ENCODE assay signal across 1 cellular context in the genomic region with DNA sequence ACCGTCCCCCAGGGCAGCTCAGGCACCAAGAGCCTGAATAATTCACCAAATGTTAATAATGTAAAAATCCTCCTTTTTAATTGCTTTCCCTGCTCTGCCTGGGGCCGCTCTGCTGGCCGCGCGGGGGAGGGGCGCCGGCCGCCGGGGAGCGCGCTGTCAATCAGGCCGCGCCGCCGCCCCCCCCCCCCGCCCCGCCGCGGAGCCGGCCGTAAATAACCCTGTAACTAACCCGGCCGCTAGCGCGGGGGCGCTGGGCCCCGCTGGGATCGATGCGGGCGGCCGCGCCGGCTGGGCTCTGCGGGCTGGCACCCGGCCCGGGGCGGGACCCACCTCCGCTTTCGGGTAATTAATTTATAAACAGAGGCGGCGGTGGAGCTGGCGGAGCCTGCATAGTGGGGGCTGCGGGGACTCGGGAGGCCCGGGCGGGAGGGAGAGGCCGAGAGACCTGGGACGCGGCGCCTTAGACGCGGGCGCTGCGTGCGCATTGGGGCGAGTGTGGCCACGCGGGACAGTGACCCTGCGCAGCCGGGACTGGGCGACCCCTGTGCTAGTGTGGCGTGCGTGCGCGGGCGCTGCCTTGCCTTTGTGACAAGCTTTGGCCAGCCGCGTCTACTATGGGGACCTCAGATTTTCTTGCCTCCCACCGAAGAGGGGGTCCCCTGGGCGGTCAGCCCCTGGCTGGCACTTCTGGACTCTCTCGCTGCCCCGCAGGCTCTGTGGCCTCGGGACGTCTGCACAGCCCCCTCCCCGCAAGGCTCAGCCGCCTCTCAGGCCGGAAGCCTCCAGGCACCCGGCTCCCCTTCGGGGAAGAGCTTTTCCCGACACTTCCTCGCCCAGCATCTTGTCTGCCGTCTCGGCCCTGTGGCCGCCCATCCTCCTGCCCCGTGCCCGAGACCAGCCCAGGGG.
TF ChIP-seq lines count a peak whose summit lies in the region.

No MANE protein-coding gene starts in this region.

TF ChIP-seq in HEK293, 187 proteins besides CTCF, POLR2A, EP300 and RAD21 (continued from another document and continues in another):
- TF ChIP-seq ZNF501 (tag by site-specific recombination; IDR thresholded peaks at IDR 0.05) (no peak), ZNF274 (IDR thresholded peaks at IDR 0.05; ENCODE audit: low read length) (no peak), ZNF274 (tag by site-specific recombination; IDR thresholded peaks at IDR 0.05; ENCODE audit: borderline replicate concordance) (no peak), ZNF18 (tag by site-specific recombination; IDR thresholded peaks at IDR 0.05) (no peak), TRIM28 (IDR thresholded peaks at IDR 0.05; ENCODE audit: borderline replicate concordance, low read length) (no peak), ZBTB7A (tag by site-specific recombination; IDR thresholded peaks at IDR 0.05; ENCODE audit: low read depth) (peak; percentile 85), ZNF76 (tag by site-specific recombination; IDR thresholded peaks at IDR 0.05; ENCODE audit: borderline replicate concordance, low read depth) (peak; percentile 40; the same call in 1 of the 2 replicates), ZNF404 (tag by site-specific recombination; IDR thresholded peaks at IDR 0.05) (no peak), ZNF341 (tag by site-specific recombination; IDR thresholded peaks at IDR 0.05; ENCODE audit: low read depth) (peak; percentile 69), ZNF843 (tag by site-specific recombination; IDR thresholded peaks at IDR 0.05) (peak; percentile 54; the same call in 1 of the 2 replicates), SETDB1 (IDR thresholded peaks at IDR 0.05; ENCODE audit: insufficient read length, low read length) (no peak), MEIS1 (CRISPR knock-in tag; IDR thresholded peaks at IDR 0.05; ENCODE audit: borderline replicate concordance) (no peak), ZFHX2 (tag by site-specific recombination; conservative IDR thresholded peaks at IDR 0.05) (peak; percentile 87), ZBTB17 (tag by site-specific recombination; IDR thresholded peaks at IDR 0.05) (no peak), HOXD13 (CRISPR knock-in tag; IDR thresholded peaks at IDR 0.05; ENCODE audit: borderline replicate concordance) (no peak), ZNF248 (tag by site-specific recombination; IDR thresholded peaks at IDR 0.05) (no peak), GFI1B (tag by site-specific recombination; IDR thresholded peaks at IDR 0.05) (no peak), ZNF530 (tag by site-specific recombination; IDR thresholded peaks at IDR 0.05; ENCODE audit: low read depth) (no peak), ZNF311 (tag by site-specific recombination; IDR thresholded peaks at IDR 0.05; ENCODE audit: borderline replicate concordance) (no peak), SALL2 (tag by site-specific recombination; IDR thresholded peaks at IDR 0.05; ENCODE audit: borderline replicate concordance) (no peak), ZNF610 (tag by site-specific recombination; IDR thresholded peaks at IDR 0.05; ENCODE audit: borderline replicate concordance) (no peak), KLF1 (tag by site-specific recombination; IDR thresholded peaks at IDR 0.05) (peak; percentile 74), YY1 (tag by site-specific recombination; IDR thresholded peaks at IDR 0.05) (0 out of 2 replicates have a peak, but pooled peaks have one; percentile 18), ZNF529 (tag by site-specific recombination; IDR thresholded peaks at IDR 0.05; ENCODE audit: insufficient replicate concordance) (no peak), ZNF174 (tag by site-specific recombination; IDR thresholded peaks at IDR 0.05) (no peak), OVOL3 (tag by site-specific recombination; IDR thresholded peaks at IDR 0.05) (peak; percentile 61; the same call in 1 of the 2 replicates), ZBTB8A (tag by site-specific recombination; IDR thresholded peaks at IDR 0.05) (peak; percentile 96), ZNF670 (tag by site-specific recombination; IDR thresholded peaks at IDR 0.05; ENCODE audit: low read depth) (no peak), ZNF239 (tag by site-specific recombination; IDR thresholded peaks at IDR 0.05) (no peak), ZNF544 (tag by site-specific recombination; IDR thresholded peaks at IDR 0.05) (no peak), TCF7L2 (IDR thresholded peaks at IDR 0.05; ENCODE audit: borderline replicate concordance, low read depth, low read length) (no peak), ZNF292 (tag by site-specific recombination; IDR thresholded peaks at IDR 0.05; ENCODE audit: borderline replicate concordance, low read depth) (no peak), ZNF48 (tag by site-specific recombination; IDR thresholded peaks at IDR 0.05) (no peak), ZBTB21 (tag by site-specific recombination; IDR thresholded peaks at IDR 0.05) (no peak), ZNF707 (tag by site-specific recombination; IDR thresholded peaks at IDR 0.05) (no peak), KLF10 (tag by site-specific recombination; IDR thresholded peaks at IDR 0.05) (peak; percentile 94), ZNF2 (tag by site-specific recombination; IDR thresholded peaks at IDR 0.05) (0 out of 2 replicates have a peak, but pooled peaks have one; percentile 16), ZNF132 (tag by site-specific recombination; IDR thresholded peaks at IDR 0.05; ENCODE audit: borderline replicate concordance) (no peak), ZNF302 (tag by site-specific recombination; IDR thresholded peaks at IDR 0.05; ENCODE audit: low read depth) (no peak), ZNF473 (tag by site-specific recombination; IDR thresholded peaks at IDR 0.05) (no peak), ZNF157 (tag by site-specific recombination; IDR thresholded peaks at IDR 0.05) (no peak), EGR2 (tag by site-specific recombination; IDR thresholded peaks at IDR 0.05; ENCODE audit: low read depth) (peak; percentile 63), ZNF23 (tag by site-specific recombination; IDR thresholded peaks at IDR 0.05; ENCODE audit: borderline replicate concordance) (no peak), ZSCAN30 (tag by site-specific recombination; IDR thresholded peaks at IDR 0.05) (peak; percentile 63), ZNF623 (tag by site-specific recombination; IDR thresholded peaks at IDR 0.05) (0 out of 2 replicates have a peak, but pooled peaks have one; percentile 4), GLI2 (tag by site-specific recombination; IDR thresholded peaks at IDR 0.05; ENCODE audit: borderline replicate concordance, low read depth) (0 out of 2 replicates have a peak, but pooled peaks have one; percentile 53), ZNF558 (tag by site-specific recombination; IDR thresholded peaks at IDR 0.05) (no peak), ZNF521 (tag by site-specific recombination; IDR thresholded peaks at IDR 0.05) (no peak), ZBTB20 (tag by site-specific recombination; IDR thresholded peaks at IDR 0.05) (no peak), ZNF548 (tag by site-specific recombination; IDR thresholded peaks at IDR 0.05) (no peak), ZNF155 (tag by site-specific recombination; IDR thresholded peaks at IDR 0.05) (no peak), ZNF211 (tag by site-specific recombination; IDR thresholded peaks at IDR 0.05; ENCODE audit: low read depth) (no peak), SP7 (tag by site-specific recombination; IDR thresholded peaks at IDR 0.05) (peak; percentile 51), ELK4 (IDR thresholded peaks at IDR 0.05; ENCODE audit: borderline replicate concordance, low read depth, low read length) (no peak), ZNF837 (tag by site-specific recombination; IDR thresholded peaks at IDR 0.05) (no peak), ZNF792 (tag by site-specific recombination; IDR thresholded peaks at IDR 0.05) (no peak), GLIS1 (tag by site-specific recombination; IDR thresholded peaks at IDR 0.05) (peak; percentile 58), ZBTB48 (tag by site-specific recombination; IDR thresholded peaks at IDR 0.05) (peak; percentile 38), ZNF350 (tag by site-specific recombination; IDR thresholded peaks at IDR 0.05) (no peak), SP3 (tag by site-specific recombination; IDR thresholded peaks at IDR 0.05) (no peak), ZFP69B (tag by site-specific recombination; IDR thresholded peaks at IDR 0.05) (peak; percentile 96)
- TF ChIP-seq, protein P1, sequence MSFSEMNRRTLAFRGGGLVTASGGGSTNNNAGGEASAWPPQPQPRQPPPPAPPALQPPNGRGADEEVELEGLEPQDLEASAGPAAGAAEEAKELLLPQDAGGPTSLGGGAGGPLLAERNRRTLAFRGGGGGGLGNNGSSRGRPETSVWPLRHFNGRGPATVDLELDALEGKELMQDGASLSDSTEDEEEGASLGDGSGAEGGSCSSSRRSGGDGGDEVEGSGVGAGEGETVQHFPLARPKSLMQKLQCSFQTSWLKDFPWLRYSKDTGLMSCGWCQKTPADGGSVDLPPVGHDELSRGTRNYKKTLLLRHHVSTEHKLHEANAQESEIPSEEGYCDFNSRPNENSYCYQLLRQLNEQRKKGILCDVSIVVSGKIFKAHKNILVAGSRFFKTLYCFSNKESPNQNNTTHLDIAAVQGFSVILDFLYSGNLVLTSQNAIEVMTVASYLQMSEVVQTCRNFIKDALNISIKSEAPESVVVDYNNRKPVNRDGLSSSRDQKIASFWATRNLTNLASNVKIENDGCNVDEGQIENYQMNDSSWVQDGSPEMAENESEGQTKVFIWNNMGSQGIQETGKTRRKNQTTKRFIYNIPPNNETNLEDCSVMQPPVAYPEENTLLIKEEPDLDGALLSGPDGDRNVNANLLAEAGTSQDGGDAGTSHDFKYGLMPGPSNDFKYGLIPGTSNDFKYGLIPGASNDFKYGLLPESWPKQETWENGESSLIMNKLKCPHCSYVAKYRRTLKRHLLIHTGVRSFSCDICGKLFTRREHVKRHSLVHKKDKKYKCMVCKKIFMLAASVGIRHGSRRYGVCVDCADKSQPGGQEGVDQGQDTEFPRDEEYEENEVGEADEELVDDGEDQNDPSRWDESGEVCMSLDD (tag by site-specific recombination; IDR thresholded peaks at IDR 0.05) = peak; percentile 78
- TF ChIP-seq, protein P2, sequence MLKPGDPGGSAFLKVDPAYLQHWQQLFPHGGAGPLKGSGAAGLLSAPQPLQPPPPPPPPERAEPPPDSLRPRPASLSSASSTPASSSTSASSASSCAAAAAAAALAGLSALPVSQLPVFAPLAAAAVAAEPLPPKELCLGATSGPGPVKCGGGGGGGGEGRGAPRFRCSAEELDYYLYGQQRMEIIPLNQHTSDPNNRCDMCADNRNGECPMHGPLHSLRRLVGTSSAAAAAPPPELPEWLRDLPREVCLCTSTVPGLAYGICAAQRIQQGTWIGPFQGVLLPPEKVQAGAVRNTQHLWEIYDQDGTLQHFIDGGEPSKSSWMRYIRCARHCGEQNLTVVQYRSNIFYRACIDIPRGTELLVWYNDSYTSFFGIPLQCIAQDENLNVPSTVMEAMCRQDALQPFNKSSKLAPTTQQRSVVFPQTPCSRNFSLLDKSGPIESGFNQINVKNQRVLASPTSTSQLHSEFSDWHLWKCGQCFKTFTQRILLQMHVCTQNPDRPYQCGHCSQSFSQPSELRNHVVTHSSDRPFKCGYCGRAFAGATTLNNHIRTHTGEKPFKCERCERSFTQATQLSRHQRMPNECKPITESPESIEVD (tag by site-specific recombination; IDR thresholded peaks at IDR 0.05) = peak; percentile 95
- TF ChIP-seq, protein P3, sequence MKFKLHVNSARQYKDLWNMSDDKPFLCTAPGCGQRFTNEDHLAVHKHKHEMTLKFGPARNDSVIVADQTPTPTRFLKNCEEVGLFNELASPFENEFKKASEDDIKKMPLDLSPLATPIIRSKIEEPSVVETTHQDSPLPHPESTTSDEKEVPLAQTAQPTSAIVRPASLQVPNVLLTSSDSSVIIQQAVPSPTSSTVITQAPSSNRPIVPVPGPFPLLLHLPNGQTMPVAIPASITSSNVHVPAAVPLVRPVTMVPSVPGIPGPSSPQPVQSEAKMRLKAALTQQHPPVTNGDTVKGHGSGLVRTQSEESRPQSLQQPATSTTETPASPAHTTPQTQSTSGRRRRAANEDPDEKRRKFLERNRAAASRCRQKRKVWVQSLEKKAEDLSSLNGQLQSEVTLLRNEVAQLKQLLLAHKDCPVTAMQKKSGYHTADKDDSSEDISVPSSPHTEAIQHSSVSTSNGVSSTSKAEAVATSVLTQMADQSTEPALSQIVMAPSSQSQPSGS (tag by site-specific recombination; IDR thresholded peaks at IDR 0.05; ENCODE audit: low read depth) = no peak
- TF ChIP-seq, protein P4, sequence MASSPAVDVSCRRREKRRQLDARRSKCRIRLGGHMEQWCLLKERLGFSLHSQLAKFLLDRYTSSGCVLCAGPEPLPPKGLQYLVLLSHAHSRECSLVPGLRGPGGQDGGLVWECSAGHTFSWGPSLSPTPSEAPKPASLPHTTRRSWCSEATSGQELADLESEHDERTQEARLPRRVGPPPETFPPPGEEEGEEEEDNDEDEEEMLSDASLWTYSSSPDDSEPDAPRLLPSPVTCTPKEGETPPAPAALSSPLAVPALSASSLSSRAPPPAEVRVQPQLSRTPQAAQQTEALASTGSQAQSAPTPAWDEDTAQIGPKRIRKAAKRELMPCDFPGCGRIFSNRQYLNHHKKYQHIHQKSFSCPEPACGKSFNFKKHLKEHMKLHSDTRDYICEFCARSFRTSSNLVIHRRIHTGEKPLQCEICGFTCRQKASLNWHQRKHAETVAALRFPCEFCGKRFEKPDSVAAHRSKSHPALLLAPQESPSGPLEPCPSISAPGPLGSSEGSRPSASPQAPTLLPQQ (tag by site-specific recombination; IDR thresholded peaks at IDR 0.05) = peak; percentile 99
